ENCODE assay signal across 29 cellular contexts in the genomic region with DNA sequence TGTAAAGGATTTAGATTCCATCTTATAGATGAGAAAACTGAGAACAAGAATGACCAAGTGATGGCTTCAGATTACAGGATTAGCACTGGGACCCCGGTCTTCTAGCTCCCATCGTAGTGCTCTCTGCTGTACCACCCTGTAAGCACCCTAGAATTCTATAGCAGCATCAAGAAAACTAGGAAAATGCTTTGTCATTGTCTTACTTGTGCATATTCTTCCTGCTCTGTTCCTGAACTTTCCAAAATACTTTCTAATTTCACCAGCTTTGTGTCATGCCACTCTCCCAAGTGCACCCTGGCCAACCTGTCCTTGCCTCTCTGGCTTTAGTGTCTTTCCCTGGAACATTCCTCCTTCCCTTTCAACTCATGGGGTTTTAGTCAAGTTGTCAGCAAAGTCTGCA. TPM values are rescaled to one million over a fixed set of nuclear protein-coding genes. Genes with fewer than 3 reads are reported as not detected.
"Had no signal": no experiment of that assay in that cellular context is flagged by ENCODE, and none has a peak within 500 bp of the region (broad histone marks: within the 10 kb centered on the region; RNA-seq: fewer than 3 reads in every experiment).

No MANE protein-coding gene starts in this region.

- H3K36me3 Mint-ChIP-seq: stimulated activated effector memory CD8-positive, alpha-beta T cell treated with anti-CD3 and anti-CD28 coated beads, Interleukin-12 subunit alpha, Interleukin-12 subunit beta, amount 100 ng/mL, for 72 hours; stimulated activated memory B cell treated with anti-CD40 and anti-IgM and Interleukin-4, amounts not matched to agents 10 μg/mL and 1 μg/mL and 100 μg/mL, for 72 hours; stimulated activated naive B cell treated with anti-CD40 and anti-IgM and Interleukin-4, amounts not matched to agents 10 μg/mL and 1 μg/mL and 100 μg/mL, for 72 hours; type B pancreatic cell had no signal

- FAIRE-seq: urothelium cell line had no signal

- H3K4me3 Mint-ChIP-seq: stimulated activated effector memory CD8-positive, alpha-beta T cell treated with anti-CD3 and anti-CD28 coated beads, Interleukin-12 subunit alpha, Interleukin-12 subunit beta, amount 100 ng/mL, for 72 hours; stimulated activated memory B cell treated with anti-CD40 and anti-IgM and Interleukin-4, amounts not matched to agents 10 μg/mL and 1 μg/mL and 100 μg/mL, for 72 hours; stimulated activated naive B cell treated with anti-CD40 and anti-IgM and Interleukin-4, amounts not matched to agents 10 μg/mL and 1 μg/mL and 100 μg/mL, for 72 hours; stimulated activated naive CD8-positive, alpha-beta T cell treated with anti-CD3 and anti-CD28 coated beads, Interleukin-15, amount 100 ng/mL, for 72 hours; stimulated activated naive CD8-positive, alpha-beta T cell treated with anti-CD3 and anti-CD28 coated beads, Interleukin-15, Interleukin-2, amounts not matched to agents 100 ng/mL and 50 ng/mL, for 24 hours; type B pancreatic cell had no signal

- H3K27ac ChIP-seq: stomach, suprapubic skin, testis, thoracic aorta, thyroid gland, tibial artery, tibial nerve, transverse colon, upper lobe of left lung, upper lobe of right lung, uterus, vagina had no signal

- H3K36me3 ChIP-seq: stomach, suprapubic skin, thoracic aorta, thyroid gland, tibial artery, tibial nerve, transverse colon, upper lobe of left lung, upper lobe of right lung, uterus, vagina had no signal

- DNase-seq: stimulated activated CD4-positive, alpha-beta T cell treated with anti-CD3 and anti-CD28 coated beads, Interleukin-2, amount 100 ng/mL, for 48 hours; stimulated activated CD4-positive, alpha-beta T cell treated with anti-CD3 and anti-CD28 coated beads, Interleukin-4, amount 100 ng/mL, for 1 hour; stimulated activated CD4-positive, alpha-beta T cell treated with anti-CD3 and anti-CD28 coated beads, Interleukin-4, amount 100 ng/mL, for 24 hours; stimulated activated CD4-positive, alpha-beta T cell treated with anti-CD3 and anti-CD28 coated beads, Interleukin-4, amount 100 ng/mL, for 4 hours; stimulated activated CD8-positive, alpha-beta memory T cell treated with anti-CD3 and anti-CD28 coated beads, Interleukin-4, amount 100 ng/mL, for 48 hours; stimulated activated naive B cell treated with anti-CD40 and anti-IgM and Interleukin-4, amounts not matched to agents 10 μg/mL and 1 μg/mL and 100 μg/mL, for 72 hours; stimulated activated naive CD4-positive, alpha-beta T cell; stimulated activated naive CD4-positive, alpha-beta T cell treated with Interleukin-2 at 50 U/mL for 16 hours; stimulated activated naive CD8-positive, alpha-beta T cell treated with anti-CD3 and anti-CD28 coated beads, Interleukin-15, amount 100 ng/mL, for 72 hours; stimulated activated naive CD8-positive, alpha-beta T cell treated with anti-CD3 and anti-CD28 coated beads, Interleukin-15, Interleukin-2, amounts not matched to agents 100 U/mL and 50 U/mL, for 24 hours; stomach; substantia nigra; testis; thyroid gland; tibial artery; transverse colon; trophoblast cell; upper lobe of left lung; upper lobe of right lung; uterus had no signal

- H3K9me3 ChIP-seq: stomach, suprapubic skin, testis, thoracic aorta, thyroid gland, tibial artery, tibial nerve, transverse colon, upper lobe of left lung, upper lobe of right lung, uterus, vagina had no signal

- H3K4me3 ChIP-seq: stomach, suprapubic skin, testis, thoracic aorta, thyroid gland, tibial artery, tibial nerve, transverse colon, upper lobe of left lung, upper lobe of right lung, uterus, vagina had no signal

- H3K4me1 Mint-ChIP-seq: stimulated activated effector memory CD8-positive, alpha-beta T cell treated with anti-CD3 and anti-CD28 coated beads, Interleukin-12 subunit alpha, Interleukin-12 subunit beta, amount 100 ng/mL, for 72 hours; stimulated activated memory B cell treated with anti-CD40 and anti-IgM and Interleukin-4, amounts not matched to agents 10 μg/mL and 1 μg/mL and 100 μg/mL, for 72 hours; stimulated activated naive B cell treated with anti-CD40 and anti-IgM and Interleukin-4, amounts not matched to agents 10 μg/mL and 1 μg/mL and 100 μg/mL, for 72 hours; stimulated activated naive CD8-positive, alpha-beta T cell treated with anti-CD3 and anti-CD28 coated beads, Interleukin-15, amount 100 ng/mL, for 72 hours had no signal

- ATAC-seq: stimulated activated effector memory CD8-positive, alpha-beta T cell treated with anti-CD3 and anti-CD28 coated beads, Interleukin-12 subunit alpha, Interleukin-12 subunit beta, amount 100 ng/mL, for 72 hours; stimulated activated memory B cell treated with anti-CD40 and anti-IgM and Interleukin-4, amounts not matched to agents 10 μg/mL and 1 μg/mL and 100 μg/mL, for 72 hours; stimulated activated naive B cell treated with anti-CD40 and anti-IgM and Interleukin-4, amounts not matched to agents 10 μg/mL and 1 μg/mL and 100 μg/mL, for 72 hours; stimulated activated naive CD8-positive, alpha-beta T cell treated with anti-CD3 and anti-CD28 coated beads, Interleukin-15, amount 100 ng/mL, for 72 hours; stimulated activated naive CD8-positive, alpha-beta T cell treated with anti-CD3 and anti-CD28 coated beads, Interleukin-15, Interleukin-2, amounts not matched to agents 100 U/mL and 50 U/mL, for 24 hours; upper lobe of right lung had no signal

- H3K9me3 Mint-ChIP-seq: stimulated activated effector memory CD8-positive, alpha-beta T cell treated with anti-CD3 and anti-CD28 coated beads, Interleukin-12 subunit alpha, Interleukin-12 subunit beta, amount 100 ng/mL, for 72 hours; stimulated activated naive B cell treated with anti-CD40 and anti-IgM and Interleukin-4, amounts not matched to agents 10 μg/mL and 1 μg/mL and 100 μg/mL, for 72 hours; stimulated activated naive CD8-positive, alpha-beta T cell treated with anti-CD3 and anti-CD28 coated beads, Interleukin-15, Interleukin-2, amounts not matched to agents 100 ng/mL and 50 ng/mL, for 24 hours; type B pancreatic cell had no signal

- H3K4me1 ChIP-seq: stomach, suprapubic skin, testis, thyroid gland, tibial artery, tibial nerve, transverse colon, upper lobe of left lung, upper lobe of right lung, uterus, vagina had no signal

- H3K27me3 ChIP-seq: testis, thyroid gland, upper lobe of left lung, uterus, vagina had no signal

- H3K27ac Mint-ChIP-seq: stimulated activated effector memory CD8-positive, alpha-beta T cell treated with anti-CD3 and anti-CD28 coated beads, Interleukin-12 subunit alpha, Interleukin-12 subunit beta, amount 100 ng/mL, for 72 hours; stimulated activated memory B cell treated with anti-CD40 and anti-IgM and Interleukin-4, amounts not matched to agents 10 μg/mL and 1 μg/mL and 100 μg/mL, for 72 hours; stimulated activated naive B cell treated with anti-CD40 and anti-IgM and Interleukin-4, amounts not matched to agents 10 μg/mL and 1 μg/mL and 100 μg/mL, for 72 hours; stimulated activated naive CD8-positive, alpha-beta T cell treated with anti-CD3 and anti-CD28 coated beads, Interleukin-15, amount 100 ng/mL, for 72 hours; stimulated activated naive CD8-positive, alpha-beta T cell treated with anti-CD3 and anti-CD28 coated beads, Interleukin-15, Interleukin-2, amounts not matched to agents 100 ng/mL and 50 ng/mL, for 24 hours; type B pancreatic cell had no signal

RNA-seq across cellular contexts. Expression of a gene that starts 39.1 kb away (rescaled TPM):
- total RNA-seq: stomach, suprapubic skin, thoracic aorta, vagina had no signal
